Comparison of ENCODE assay signal across 8 cellular contexts in genomic region chr17:2335726-2336214, GRCh38. TPM values are rescaled to one million over a fixed set of nuclear protein-coding genes. Genes with fewer than 3 reads are reported as not detected.
A peak's percentile ranks its signal among the peaks of the same experiment; 100 is the strongest.
DNase-seq lines count a peak whose midpoint lies in the region; ATAC-seq and TF ChIP-seq lines count a peak whose summit lies in the region.

No MANE protein-coding gene starts in this region.

- H3K9me3 ChIP-seq in Caco-2 (no peaks in the 10 kb centered on the region), Karpas-422 (ENCODE audit: low read length) (no peaks in the 10 kb centered on the region), mucosa of rectum (ENCODE audit: control insufficient read depth in 2 of 2, low read length in 2 of 2) (no peaks in the 10 kb centered on the region)

- TSS peak; percentile 47 for BruUV-seq in Caco-2 (replicated peaks; lab: Mats Ljungman, UMichigan)

- peaks cover 6% of the 10 kb centered on the region for H3K4me1 Mint-ChIP-seq in Caco-2 (ENCODE audit: low read depth, unreplicated experiment)
- H3K4me1 Mint-ChIP-seq in dendritic cell treated with granulocyte-macrophage colony-stimulating factor and Interleukin-4, amounts not matched to agents 40 ng/mL and 50 ng/mL, for 4 days (ENCODE audit: low read depth) = peaks cover 27% of the 10 kb centered on the region

- peaks cover 81% of the 10 kb centered on the region for H3K79me2 ChIP-seq in Karpas-422 (ENCODE audit: low read length)

- H3K9me2 ChIP-seq in Karpas-422 (replicated peaks; ENCODE audit: insufficient read depth, low read length) = no peaks in the 10 kb centered on the region

- H3K4me3 ChIP-seq in Caco-2 (ENCODE audit: low read depth, low read length) (peak overlapping the region; percentile 72), Karpas-422 (ENCODE audit: low read length) (peak overlapping the region; percentile 91), mucosa of rectum (ENCODE audit: low read length in 2 of 2) (peak overlapping the region; percentile 90 to 98)

- H3K27ac Mint-ChIP-seq in Caco-2 (ENCODE audit: unreplicated experiment) = peak overlapping the region; percentile 95
- peak overlapping the region; percentile 85 for H3K27ac Mint-ChIP-seq in dendritic cell treated with granulocyte-macrophage colony-stimulating factor and Interleukin-4, amounts not matched to agents 40 ng/mL and 50 ng/mL, for 4 days

- H3K4me3 Mint-ChIP-seq in Caco-2 (ENCODE audit: unreplicated experiment) = peak overlapping the region; percentile 99
- H3K4me3 Mint-ChIP-seq in dendritic cell treated with granulocyte-macrophage colony-stimulating factor and Interleukin-4, amounts not matched to agents 40 ng/mL and 50 ng/mL, for 4 days = peak overlapping the region; percentile 94

- H2AFZ ChIP-seq in Karpas-422 (ENCODE audit: low read length) = no peak overlapping the region

- peak overlapping the region; percentile 61 for H3K27ac ChIP-seq in Karpas-422 (ENCODE audit: low read length)
- H3K27ac ChIP-seq in mucosa of rectum (ENCODE audit: low read depth in 2 of 2, low read length in 2 of 2) = peak overlapping the region in 1 of 2 donors; percentile 87

- H3K36me3 ChIP-seq in Caco-2 (ENCODE audit: control insufficient read depth, insufficient read depth, low read length) (peaks cover 3% of the 10 kb centered on the region), Karpas-422 (ENCODE audit: insufficient read depth, low read length) (peaks cover 47% of the 10 kb centered on the region), mucosa of rectum (ENCODE audit: control insufficient read depth in 2 of 2, insufficient read depth in 2 of 2, low read length in 2 of 2) (peaks cover 32 to 43% of the 10 kb centered on the region in 2 donors)

- H3K9ac ChIP-seq in Karpas-422 (ENCODE audit: low read length) (peak overlapping the region; percentile 94), mucosa of rectum (ENCODE audit: low read depth in 1 of 2, low read length in 2 of 2) (peak overlapping the region; percentile 73 to 88)

- POLR2A ChIA-PET in Caco-2 (lab: Charles Lee) = interaction anchor here (0.6 to 3.2 kb wide), 10 partner anchors 10 to 350 kb away, joined by 3 to 29 read pairs (median 10); partner anchors contain the start of genes PAFAH1B1, SMG6 and SRR

- no peaks in the 10 kb centered on the region for H3K36me3 Mint-ChIP-seq in Caco-2 (ENCODE audit: insufficient read depth, unreplicated experiment)
- H3K36me3 Mint-ChIP-seq in dendritic cell treated with granulocyte-macrophage colony-stimulating factor and Interleukin-4, amounts not matched to agents 40 ng/mL and 50 ng/mL, for 4 days (ENCODE audit: low read depth) = no peaks in the 10 kb centered on the region

- intact Hi-C loops in Caco-2 (cut with micrococcal nuclease; ENCODE audit: unreplicated experiment) = loop anchor here (1.0 kb wide), 2 partner anchors 18 to 32 kb away; partner anchors contain the start of genes SMG6 and SRR
- intact Hi-C loops in dendritic cell treated with granulocyte-macrophage colony-stimulating factor and Interleukin-4, amounts not matched to agents 40 ng/mL and 50 ng/mL, for 4 days (cut with micrococcal nuclease) = loop anchor here (1.0 kb wide), 1 partner anchor 32 kb away; the partner anchor contains the start of genes SMG6 and SRR

- no peaks in the 10 kb centered on the region for H3K27me3 ChIP-seq in Caco-2 (replicated peaks; ENCODE audit: control insufficient read depth, insufficient read depth, low read length)
- H3K27me3 ChIP-seq in Karpas-422 (ENCODE audit: low read length) = no peaks in the 10 kb centered on the region
- no peaks in the 10 kb centered on the region for H3K27me3 ChIP-seq in mucosa of rectum (ENCODE audit: control insufficient read depth in 2 of 2, insufficient read depth in 2 of 2, low read length in 2 of 2)

- DNase-seq in Caco-2 = no peak
- DNase-seq in Karpas-422 = peak; percentile 58
- no peak for DNase-seq in globus pallidus (ENCODE audit: low spot score)
- no peak for DNase-seq in HuH-7 (ENCODE audit: low spot score)

- no peaks in the 10 kb centered on the region for H3K9me3 Mint-ChIP-seq in Caco-2 (ENCODE audit: unreplicated experiment)
- H3K9me3 Mint-ChIP-seq in dendritic cell treated with granulocyte-macrophage colony-stimulating factor and Interleukin-4, amounts not matched to agents 40 ng/mL and 50 ng/mL, for 4 days = no peaks in the 10 kb centered on the region

- TF ChIP-seq CTCF in Caco-2 (IDR thresholded peaks at IDR 0.05; ENCODE audit: insufficient read depth in 1 of 2, low read depth in 1 of 2, low read length in 1 of 2, severe bottlenecking in 1 of 2, unreplicated experiment in 1 of 2) = no peak

- H4K20me1 ChIP-seq in Karpas-422 (ENCODE audit: insufficient read depth, low read depth, low read length) = no peaks in the 10 kb centered on the region

- CTCF ChIA-PET in Caco-2 (lab: Charles Lee) = interaction anchor here (0.5 to 3.5 kb wide), 5 partner anchors 12 to 374 kb away, joined by 3 to 60 read pairs (median 10); partner anchors contain the start of genes SMG6 and SRR

- peak overlapping the region; percentile 86 for H3K4me2 ChIP-seq in Karpas-422 (ENCODE audit: low read depth, low read length, poor library complexity, severe bottlenecking)

- H3K27me3 Mint-ChIP-seq in Caco-2 (ENCODE audit: insufficient read depth, unreplicated experiment) = no peaks in the 10 kb centered on the region
- no peaks in the 10 kb centered on the region for H3K27me3 Mint-ChIP-seq in dendritic cell treated with granulocyte-macrophage colony-stimulating factor and Interleukin-4, amounts not matched to agents 40 ng/mL and 50 ng/mL, for 4 days

- ATAC-seq in HG02973 (IDR thresholded peaks at IDR 0.05; ENCODE audit: unreplicated experiment) (no peak), GM18519 (IDR thresholded peaks at IDR 0.05; ENCODE audit: low FRiP score, unreplicated experiment) (no peak)

- H3K4me1 ChIP-seq in Caco-2 (peaks cover 13% of the 10 kb centered on the region; the same call in 1 of the 2 replicates), Karpas-422 (ENCODE audit: low read length) (peaks cover 26% of the 10 kb centered on the region), mucosa of rectum (ENCODE audit: control insufficient read depth in 2 of 2, insufficient read depth in 2 of 2, low read length in 2 of 2) (peaks cover 7 to 9% of the 10 kb centered on the region in 2 donors)

RNA-seq across cellular contexts. Expression of gene TSR1, which starts 0.5 kb away (rescaled TPM):
- 65.4 and 67.3 TPM in 2 replicates for total RNA-seq in Caco-2 (2022)
- 42.1 and 65.2 TPM in 2 replicates for total RNA-seq in Karpas-422 (2014; rRNA removed; shearing (Covaris generic); ENCODE audit: low replicate concordance)

RNA-seq across cellular contexts. Expression of gene SGSM2, which starts 1.5 kb away (rescaled TPM):
- 65.6 and 67.4 TPM in 2 replicates for total RNA-seq in Caco-2 (2022)
- 64.0 and 71.9 TPM in 2 replicates for total RNA-seq in Karpas-422 (2014; rRNA removed; shearing (Covaris generic); ENCODE audit: low replicate concordance)

RNA-seq across cellular contexts. Expression of gene SRR, which starts 32.0 kb away (rescaled TPM):
- 15.2 and 18.2 TPM in 2 replicates for total RNA-seq in Caco-2 (2022)
- 5.6 and 13.3 TPM in 2 replicates for total RNA-seq in Karpas-422 (2014; rRNA removed; shearing (Covaris generic); ENCODE audit: low replicate concordance)

RNA-seq across cellular contexts. Expression of gene SMG6, which starts 32.2 kb away (rescaled TPM):
- total RNA-seq in Caco-2 (2022) = 33.8 and 35.3 TPM in 2 replicates
- 10.2 and 12.0 TPM in 2 replicates for total RNA-seq in Karpas-422 (2014; rRNA removed; shearing (Covaris generic); ENCODE audit: low replicate concordance)
